17 cellular contexts compared by ENCODE assay signal in genomic region chr14:89327771-89328212, GRCh38.
A peak's percentile ranks its signal among the peaks of the same experiment; 100 is the strongest.
DNase-seq lines count a peak whose midpoint lies in the region; ATAC-seq and TF ChIP-seq lines count a peak whose summit lies in the region.
"Had no signal": no experiment of that assay in that cellular context is flagged by ENCODE, and none has a peak within 500 bp of the region (broad histone marks: within the 10 kb centered on the region; RNA-seq: fewer than 3 reads in every experiment).

No MANE protein-coding gene starts in this region.

- H3K27ac ChIP-seq in OCI-LY1 (ENCODE audit: low read depth, low read length, poor library complexity, severe bottlenecking) (peak overlapping the region; percentile 9), smooth muscle cell (ENCODE audit: low read depth) (peak overlapping the region; percentile 49)
- H3K27ac ChIP-seq: KMS-11, tibial nerve had no signal

- H3F3A ChIP-seq in OCI-LY1 (ENCODE audit: insufficient read depth, low read length) = no peaks in the 10 kb centered on the region
- no peaks in the 10 kb centered on the region for H3F3A ChIP-seq in smooth muscle cell (ENCODE audit: low read depth)

- peaks cover 5% of the 10 kb centered on the region; the same call in 1 of the 2 replicates for H3K36me3 ChIP-seq in OCI-LY1 (ENCODE audit: insufficient read depth, low read length)
- H3K36me3 ChIP-seq in smooth muscle cell (ENCODE audit: low read depth) = no peaks in the 10 kb centered on the region

- no peaks in the 10 kb centered on the region for H3K9me2 ChIP-seq in OCI-LY1 (ENCODE audit: low read depth, low read length)

- H3K9me3 ChIP-seq in OCI-LY1 (ENCODE audit: low read length) (no peaks in the 10 kb centered on the region), smooth muscle cell (replicated peaks; ENCODE audit: low read depth) (no peaks in the 10 kb centered on the region)
- H3K9me3 ChIP-seq: tibial nerve had no signal

- H3K4me2 ChIP-seq in OCI-LY1 (ENCODE audit: low read length) = no peak overlapping the region
- peak overlapping the region; percentile 42 for H3K4me2 ChIP-seq in smooth muscle cell
- H3K4me2 ChIP-seq: KMS-11 had no signal

- no peak for ATAC-seq in GM21576 (IDR thresholded peaks at IDR 0.05; ENCODE audit: unreplicated experiment)
- ATAC-seq in HG03565 (IDR thresholded peaks at IDR 0.05; ENCODE audit: unreplicated experiment) = no peak
- ATAC-seq: activated CD8-positive, alpha-beta T cell treated with anti-CD3 and anti-CD28 coated beads, Interleukin-2, amount 10 ng/mL, durations not matched to agents 7 days and 5 days; left cardiac atrium had no signal

- peaks cover 73% of the 10 kb centered on the region for H3K4me1 ChIP-seq in OCI-LY1 (ENCODE audit: insufficient read depth, low read length, severe bottlenecking)
- peaks cover 6% of the 10 kb centered on the region for H3K4me1 ChIP-seq in smooth muscle cell (ENCODE audit: low read depth)

- H3K27me3 ChIP-seq in OCI-LY1 (ENCODE audit: insufficient read depth, low read length) = no peaks in the 10 kb centered on the region
- no peaks in the 10 kb centered on the region for H3K27me3 ChIP-seq in smooth muscle cell (ENCODE audit: low read depth)
- H3K27me3 ChIP-seq: tibial nerve had no signal

- H3K4me3 ChIP-seq in OCI-LY1 (ENCODE audit: low read depth, low read length, poor library complexity, severe bottlenecking) (no peak overlapping the region), smooth muscle cell (no peak overlapping the region)
- H3K4me3 ChIP-seq: skin epidermis, tibial nerve had no signal

- 27% methylated on average over 5 of the region's 5 CpGs for WGBS in smooth muscle cell (ENCODE audit: low lambda C conversion rate)

- H2AFZ ChIP-seq in OCI-LY1 (ENCODE audit: low read length) = no peak overlapping the region
- no peak overlapping the region for H2AFZ ChIP-seq in smooth muscle cell (ENCODE audit: low read depth)

- DNase-seq in DMS53 (lab: John Stamatoyannopoulos, UW) (peak; percentile 5), DMS53 treated with DMSO at 0.1 percent for 48 hours (lab: John Stamatoyannopoulos, UW; ENCODE audit: unreplicated experiment) (no peak), fibroblast of peridontal ligament (ENCODE audit: extremely low read depth) (peak; percentile 41), smooth muscle cell (lab: John Stamatoyannopoulos, UW; ENCODE audit: unreplicated experiment) (no peak), inferior parietal cortex (ENCODE audit: extremely low spot score) (no peak)
- DNase-seq: 8988T; activated CD8-positive, alpha-beta T cell treated with anti-CD3 and anti-CD28 coated beads, Interleukin-2, amount 10 ng/mL, durations not matched to agents 7 days and 5 days; amniotic stem cell; left cardiac atrium; NCI-H1417 treated with DMSO at 0.1 percent for 48 hours; nucleus accumbens had no signal

- TF ChIP-seq CTCF in OCI-LY1 (IDR thresholded peaks at IDR 0.05; ENCODE audit: low read length) (no peak), smooth muscle cell (IDR thresholded peaks at IDR 0.05; ENCODE audit: borderline replicate concordance, insufficient read depth, poor library complexity, severe bottlenecking) (no peak)

- H3K9ac ChIP-seq in OCI-LY1 (ENCODE audit: low read length) (no peak overlapping the region), smooth muscle cell (ENCODE audit: low read depth) (no peak overlapping the region)
- H3K9ac ChIP-seq: KMS-11 had no signal

- peaks cover 13% of the 10 kb centered on the region; the same call in 1 of the 2 replicates for H3K79me2 ChIP-seq in OCI-LY1 (ENCODE audit: insufficient read depth, low read length)
- peaks cover 9% of the 10 kb centered on the region for H3K79me2 ChIP-seq in smooth muscle cell (ENCODE audit: low read depth)

- H4K20me1 ChIP-seq in OCI-LY1 (ENCODE audit: insufficient read depth, low read length) = no peaks in the 10 kb centered on the region
- peaks cover 33% of the 10 kb centered on the region for H4K20me1 ChIP-seq in smooth muscle cell (ENCODE audit: low read depth)

Comparison
In these comparisons a context has a peak if more than half of its experiments do, and no peak if none do; other contexts are left out.
1. DNase-seq: peak in DMS53 (single experiment) and fibroblast of peridontal ligament (single experiment); none in DMS53 treated with DMSO at 0.1 percent for 48 hours (single experiment), smooth muscle cell (single experiment) and inferior parietal cortex (single experiment).